Comparison of ENCODE assay signal across 8 cellular contexts in the genomic region with DNA sequence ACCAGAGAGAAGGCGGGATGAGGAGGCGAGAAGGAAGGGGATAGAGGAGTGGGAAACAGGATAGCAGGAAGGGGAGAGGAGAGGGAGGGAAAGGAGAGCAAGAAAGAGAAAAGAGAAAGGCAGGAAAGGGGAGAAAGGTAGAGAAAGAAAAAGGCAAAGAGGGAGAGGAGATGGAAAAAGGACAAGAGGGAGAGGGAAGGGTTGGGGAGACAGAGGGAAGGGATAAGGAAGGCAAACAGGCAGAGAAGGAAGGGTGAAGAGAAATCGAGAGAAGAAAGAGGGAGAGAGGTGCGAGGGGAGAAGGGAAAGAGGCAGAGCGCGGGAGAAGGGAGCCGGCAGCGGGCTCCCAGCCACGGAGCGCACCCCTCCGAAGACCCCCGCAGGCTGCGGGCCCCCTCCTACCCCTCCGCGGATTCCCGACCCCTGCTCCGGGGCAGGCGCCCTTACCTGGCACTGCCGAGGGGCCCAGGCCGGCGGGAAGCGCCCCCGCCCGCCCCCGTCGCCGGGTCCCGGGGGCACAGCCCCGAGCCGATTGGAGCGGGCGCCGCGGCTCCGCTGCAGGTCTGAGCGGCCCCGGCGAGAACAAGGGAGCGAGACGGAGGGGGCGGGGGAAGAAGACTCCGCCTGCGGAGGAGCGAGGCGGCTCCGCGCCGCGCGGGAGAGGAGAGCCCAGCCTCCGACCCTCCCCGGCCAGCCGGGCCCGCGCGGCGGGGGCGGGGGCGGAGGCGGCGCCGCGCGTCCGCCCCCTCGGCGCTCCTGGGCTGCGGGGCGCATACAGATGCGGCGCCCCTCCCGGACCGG. TPM values are rescaled to one million over a fixed set of nuclear protein-coding genes. Genes with fewer than 3 reads are reported as not detected.
A peak's percentile ranks its signal among the peaks of the same experiment; 100 is the strongest.
DNase-seq lines count a peak whose midpoint lies in the region; ATAC-seq, FAIRE-seq and TF ChIP-seq lines count a peak whose summit lies in the region.

A gene with protein sequence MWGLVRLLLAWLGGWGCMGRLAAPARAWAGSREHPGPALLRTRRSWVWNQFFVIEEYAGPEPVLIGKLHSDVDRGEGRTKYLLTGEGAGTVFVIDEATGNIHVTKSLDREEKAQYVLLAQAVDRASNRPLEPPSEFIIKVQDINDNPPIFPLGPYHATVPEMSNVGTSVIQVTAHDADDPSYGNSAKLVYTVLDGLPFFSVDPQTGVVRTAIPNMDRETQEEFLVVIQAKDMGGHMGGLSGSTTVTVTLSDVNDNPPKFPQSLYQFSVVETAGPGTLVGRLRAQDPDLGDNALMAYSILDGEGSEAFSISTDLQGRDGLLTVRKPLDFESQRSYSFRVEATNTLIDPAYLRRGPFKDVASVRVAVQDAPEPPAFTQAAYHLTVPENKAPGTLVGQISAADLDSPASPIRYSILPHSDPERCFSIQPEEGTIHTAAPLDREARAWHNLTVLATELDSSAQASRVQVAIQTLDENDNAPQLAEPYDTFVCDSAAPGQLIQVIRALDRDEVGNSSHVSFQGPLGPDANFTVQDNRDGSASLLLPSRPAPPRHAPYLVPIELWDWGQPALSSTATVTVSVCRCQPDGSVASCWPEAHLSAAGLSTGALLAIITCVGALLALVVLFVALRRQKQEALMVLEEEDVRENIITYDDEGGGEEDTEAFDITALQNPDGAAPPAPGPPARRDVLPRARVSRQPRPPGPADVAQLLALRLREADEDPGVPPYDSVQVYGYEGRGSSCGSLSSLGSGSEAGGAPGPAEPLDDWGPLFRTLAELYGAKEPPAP (minus strand): TSS at position 565 of the 801 bp plus-strand sequence. CDS start 1,787 bp downstream, outside the sequence.

- ATAC-seq in A549 = peak; percentile 52 to 68
- peak; percentile 54 for ATAC-seq in GM19438 (IDR thresholded peaks at IDR 0.05; ENCODE audit: low read depth, unreplicated experiment)

- H3K4me3 ChIP-seq in A549 (peak within 1 kb of the TSS; percentile 71), fibroblast of pulmonary artery (replicated peaks; ENCODE audit: low read depth, low read length) (peak within 1 kb of the TSS; percentile 55), neural progenitor cell (peak within 1 kb of the TSS; percentile 92), tibial nerve (peak within 1 kb of the TSS; percentile 52 to 83 (median 58))
- H3K4me3 ChIP-seq in Jurkat, Clone E6-1 (ENCODE audit: low read length) = peak within 1 kb of the TSS; percentile 58

- peaks cover 20% of the 10 kb centered on the region for H3K4me1 Mint-ChIP-seq in activated T-cell treated with anti-CD3 and anti-CD28 coated beads, Interleukin-2, amount 50 U/mL, for 24 hours (ENCODE audit: low read depth)
- H3K4me1 Mint-ChIP-seq in neural progenitor cell = peaks cover 24% of the 10 kb centered on the region

- no peak for FAIRE-seq in A549 (lab: Jason Lieb, UNC)

- POLR2A ChIA-PET in A549 (lab: Yijun Ruan, JAX) = interaction anchor here (0.6 to 2.8 kb wide), 8 partner anchors 13 to 292 kb away, joined by 3 to 20 read pairs (median 6); a partner anchor contains a TSS

- H4K20me1 ChIP-seq in neural progenitor cell (ENCODE audit: low read depth) = peaks cover 52% of the 10 kb centered on the region

- H3K9me3 Mint-ChIP-seq in activated T-cell treated with anti-CD3 and anti-CD28 coated beads, Interleukin-2, amount 50 U/mL, for 24 hours = no peaks in the 10 kb centered on the region
- H3K9me3 Mint-ChIP-seq in neural progenitor cell = no peaks in the 10 kb centered on the region

- H3K27ac Mint-ChIP-seq in activated T-cell treated with anti-CD3 and anti-CD28 coated beads, Interleukin-2, amount 50 U/mL, for 24 hours = peak within 1 kb of the TSS; percentile 82
- peak within 1 kb of the TSS; percentile 64 for H3K27ac Mint-ChIP-seq in neural progenitor cell

- H3K4me3 Mint-ChIP-seq in activated T-cell treated with anti-CD3 and anti-CD28 coated beads, Interleukin-2, amount 50 U/mL, for 24 hours = peak within 1 kb of the TSS; percentile 82
- H3K4me3 Mint-ChIP-seq in neural progenitor cell = peak within 1 kb of the TSS; percentile 92

- H3K36me3 Mint-ChIP-seq in activated T-cell treated with anti-CD3 and anti-CD28 coated beads, Interleukin-2, amount 50 U/mL, for 24 hours (ENCODE audit: low read depth) = peaks cover 41% of the 10 kb centered on the region
- peaks cover 20% of the 10 kb centered on the region for H3K36me3 Mint-ChIP-seq in neural progenitor cell

- H3K27ac ChIP-seq in A549 (peak within 1 kb of the TSS; percentile 76 to 89), neural progenitor cell (peak within 1 kb of the TSS; percentile 81), tibial nerve (peak within 1 kb of the TSS; percentile 17 to 77 (median 46))

- no peaks in the 10 kb centered on the region for H3K9me3 ChIP-seq in A549
- H3K9me3 ChIP-seq in neural progenitor cell (ENCODE audit: low read depth) = no peaks in the 10 kb centered on the region
- H3K9me3 ChIP-seq in tibial nerve = no peaks in the 10 kb centered on the region

- H3K4me1 ChIP-seq in A549 = peaks cover 32% of the 10 kb centered on the region
- H3K4me1 ChIP-seq in neural progenitor cell = peaks cover 5% of the 10 kb centered on the region
- H3K4me1 ChIP-seq in tibial nerve = peaks cover 0 to 27% (median 8%) of the 10 kb centered on the region in 4 donors

- CTCF ChIA-PET in A549 (lab: Yijun Ruan, JAX) = interaction anchor here (0.8 to 33.8 kb wide), 60 partner anchors 9 to 672 kb away, joined by 3 to 1206 read pairs (median 6); a partner anchor contains a TSS

- peaks cover 5% of the 10 kb centered on the region for H3K36me3 ChIP-seq in neural progenitor cell
- H3K36me3 ChIP-seq in tibial nerve = peaks cover 0 to 36% (median 15%) of the 10 kb centered on the region in 3 donors

- TF ChIP-seq CTCF in A549 (IDR thresholded peaks at IDR 0.05) (no peak), fibroblast of pulmonary artery (IDR thresholded peaks at IDR 0.05; ENCODE audit: low read length, missing control alignments) (no peak), neural progenitor cell (IDR thresholded peaks at IDR 0.05) (no peak), tibial nerve (IDR thresholded peaks at IDR 0.05) (no peak)

- peaks cover 4% of the 10 kb centered on the region for H3K27me3 Mint-ChIP-seq in activated T-cell treated with anti-CD3 and anti-CD28 coated beads, Interleukin-2, amount 50 U/mL, for 24 hours
- H3K27me3 Mint-ChIP-seq in neural progenitor cell (ENCODE audit: insufficient read depth, low read depth) = peaks cover 8% of the 10 kb centered on the region

- peak within 1 kb of the TSS; percentile 63 for H2AFZ ChIP-seq in neural progenitor cell (replicated peaks)

- WGBS in A549 (ENCODE audit: missing lambda C conversion rate) = 8% methylated on average over 24 of the region's 73 CpGs
- 5 to 6% methylated on average over 19 to 23 of the region's 73 CpGs for WGBS in tibial nerve, 2 donors

- H3F3A ChIP-seq in neural progenitor cell (ENCODE audit: low read depth) = peaks cover 43% of the 10 kb centered on the region

- no peak within 1 kb of the TSS for H3K9ac ChIP-seq in neural progenitor cell

- DNase-seq in A549 (ENCODE audit: low read depth in 1 of 2, low spot score in 1 of 2) (peak; percentile 58 to 64), fibroblast of pulmonary artery (ENCODE audit: low read depth) (peak; percentile 65), neural progenitor cell (ENCODE audit: low spot score) (peak; percentile 94), tibial nerve (ENCODE audit: low spot score in 2 of 2) (peak; percentile 40 to 48)
- peak; percentile 49 for DNase-seq in Jurkat, Clone E6-1 (ENCODE audit: low read depth, low spot score)
- peak; percentile 77 for DNase-seq in activated T-cell treated with anti-CD3 and anti-CD28 coated beads, Interleukin-2, amount 50 U/mL, for 24 hours
- DNase-seq in stimulated activated naive CD4-positive, alpha-beta T cell treated with Interleukin-2 at 50 U/mL for 16 hours (lab: John Stamatoyannopoulos, UW) = no peak

- H3K4me2 ChIP-seq in A549 = peak within 1 kb of the TSS; percentile 97
- peak within 1 kb of the TSS; percentile 94 for H3K4me2 ChIP-seq in neural progenitor cell

- TF ChIP-seq RAD21 in A549 (conservative IDR thresholded peaks at IDR 0.05 in 1 of 2, IDR thresholded peaks at IDR 0.05 in 1 of 2) = no peak

- peak; percentile 49 for TF ChIP-seq POLR2A in A549 (IDR thresholded peaks at IDR 0.05; ENCODE audit: low read length)
- no peak for TF ChIP-seq POLR2A in tibial nerve (IDR thresholded peaks at IDR 0.05)

- peaks cover 10% of the 10 kb centered on the region for H3K79me2 ChIP-seq in neural progenitor cell (ENCODE audit: low read depth)

- no peaks in the 10 kb centered on the region for H3K27me3 ChIP-seq in neural progenitor cell
- no peaks in the 10 kb centered on the region for H3K27me3 ChIP-seq in tibial nerve

- TF ChIP-seq EP300 in A549 (IDR thresholded peaks at IDR 0.05) (no peak), tibial nerve (IDR thresholded peaks at IDR 0.05) (no peak)

TF ChIP-seq in A549, 52 proteins besides CTCF, POLR2A, EP300 and RAD21:
- TF ChIP-seq FOSL2 (IDR thresholded peaks at IDR 0.05) = no peak
- no peak for TF ChIP-seq FOSL2 (CRISPR knock-in tag; IDR thresholded peaks at IDR 0.05)
- no peak for TF ChIP-seq HOXB5 (CRISPR knock-in tag; IDR thresholded peaks at IDR 0.05)
- no peak for TF ChIP-seq MYC (IDR thresholded peaks at IDR 0.05; ENCODE audit: borderline replicate concordance, low read length)
- no peak for TF ChIP-seq HDAC2 (IDR thresholded peaks at IDR 0.05)
- no peak for TF ChIP-seq FOXS1 (CRISPR knock-in tag; IDR thresholded peaks at IDR 0.05)
- TF ChIP-seq FOSB (CRISPR knock-in tag; IDR thresholded peaks at IDR 0.05) = no peak
- TF ChIP-seq KDM1A (IDR thresholded peaks at IDR 0.05; ENCODE audit: low read depth) = no peak

RNA-seq across cellular contexts. Expression of the gene that starts here (rescaled TPM):
- polyA plus RNA-seq in A549 (2011; rRNA removed) (4.8 and 4.9 TPM in 2 replicates), A549 (2017; fragmentation: RNase III; extraction: RNeasy Plus Mini Kit Qiagen cat#74134 plus additional on column Dnase treatment) (5.0 to 5.3 TPM (median 5.1 TPM) in 3 replicates)
- polyA plus RNA-seq in A549 (2012; cell fraction: cytosol; rRNA removed) = 13.4 and 15.7 TPM in 2 replicates
- polyA plus RNA-seq in A549 (2012; cell fraction: nucleus; rRNA removed) = 158 and 162 TPM in 2 replicates
- 3.9 and 8.1 TPM in 2 replicates for polyA minus RNA-seq in A549 (2011; rRNA and poly(A)+ RNA removed)
- polyA plus RNA-seq in Jurkat, Clone E6-1 (2012; ENCODE audit: insufficient read depth, insufficient read length) = 12.6 TPM
- total RNA-seq in neural progenitor cell (ENCODE audit: low replicate concordance) (15.0 and 35.9 TPM in 2 replicates), tibial nerve (10 to 100 TPM in 1 of 4 donors, 1 to 10 TPM in 3; 3.9 to 11.1 (median 6.0) TPM)
